Comparison of ENCODE assay signal across 1 cellular context in genomic region chr6:10421508-10422281, GRCh38.
TF ChIP-seq lines count a peak whose summit lies in the region.

No MANE protein-coding gene starts in this region.

TF ChIP-seq in WTC11, 78 proteins besides CTCF, POLR2A, EP300 and RAD21 (continued from another document):
- TF ChIP-seq FOXJ3 (CRISPR knock-in tag; IDR thresholded peaks at IDR 0.05; ENCODE audit: borderline replicate concordance) (no peak), ZNF121 (CRISPR knock-in tag; IDR thresholded peaks at IDR 0.05) (no peak), NFE2L1 (CRISPR knock-in tag; IDR thresholded peaks at IDR 0.05) (no peak)
- TF ChIP-seq, protein P1, sequence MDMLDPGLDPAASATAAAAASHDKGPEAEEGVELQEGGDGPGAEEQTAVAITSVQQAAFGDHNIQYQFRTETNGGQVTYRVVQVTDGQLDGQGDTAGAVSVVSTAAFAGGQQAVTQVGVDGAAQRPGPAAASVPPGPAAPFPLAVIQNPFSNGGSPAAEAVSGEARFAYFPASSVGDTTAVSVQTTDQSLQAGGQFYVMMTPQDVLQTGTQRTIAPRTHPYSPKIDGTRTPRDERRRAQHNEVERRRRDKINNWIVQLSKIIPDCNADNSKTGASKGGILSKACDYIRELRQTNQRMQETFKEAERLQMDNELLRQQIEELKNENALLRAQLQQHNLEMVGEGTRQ (CRISPR knock-in tag; IDR thresholded peaks at IDR 0.05): no peak
- TF ChIP-seq, protein P2, sequence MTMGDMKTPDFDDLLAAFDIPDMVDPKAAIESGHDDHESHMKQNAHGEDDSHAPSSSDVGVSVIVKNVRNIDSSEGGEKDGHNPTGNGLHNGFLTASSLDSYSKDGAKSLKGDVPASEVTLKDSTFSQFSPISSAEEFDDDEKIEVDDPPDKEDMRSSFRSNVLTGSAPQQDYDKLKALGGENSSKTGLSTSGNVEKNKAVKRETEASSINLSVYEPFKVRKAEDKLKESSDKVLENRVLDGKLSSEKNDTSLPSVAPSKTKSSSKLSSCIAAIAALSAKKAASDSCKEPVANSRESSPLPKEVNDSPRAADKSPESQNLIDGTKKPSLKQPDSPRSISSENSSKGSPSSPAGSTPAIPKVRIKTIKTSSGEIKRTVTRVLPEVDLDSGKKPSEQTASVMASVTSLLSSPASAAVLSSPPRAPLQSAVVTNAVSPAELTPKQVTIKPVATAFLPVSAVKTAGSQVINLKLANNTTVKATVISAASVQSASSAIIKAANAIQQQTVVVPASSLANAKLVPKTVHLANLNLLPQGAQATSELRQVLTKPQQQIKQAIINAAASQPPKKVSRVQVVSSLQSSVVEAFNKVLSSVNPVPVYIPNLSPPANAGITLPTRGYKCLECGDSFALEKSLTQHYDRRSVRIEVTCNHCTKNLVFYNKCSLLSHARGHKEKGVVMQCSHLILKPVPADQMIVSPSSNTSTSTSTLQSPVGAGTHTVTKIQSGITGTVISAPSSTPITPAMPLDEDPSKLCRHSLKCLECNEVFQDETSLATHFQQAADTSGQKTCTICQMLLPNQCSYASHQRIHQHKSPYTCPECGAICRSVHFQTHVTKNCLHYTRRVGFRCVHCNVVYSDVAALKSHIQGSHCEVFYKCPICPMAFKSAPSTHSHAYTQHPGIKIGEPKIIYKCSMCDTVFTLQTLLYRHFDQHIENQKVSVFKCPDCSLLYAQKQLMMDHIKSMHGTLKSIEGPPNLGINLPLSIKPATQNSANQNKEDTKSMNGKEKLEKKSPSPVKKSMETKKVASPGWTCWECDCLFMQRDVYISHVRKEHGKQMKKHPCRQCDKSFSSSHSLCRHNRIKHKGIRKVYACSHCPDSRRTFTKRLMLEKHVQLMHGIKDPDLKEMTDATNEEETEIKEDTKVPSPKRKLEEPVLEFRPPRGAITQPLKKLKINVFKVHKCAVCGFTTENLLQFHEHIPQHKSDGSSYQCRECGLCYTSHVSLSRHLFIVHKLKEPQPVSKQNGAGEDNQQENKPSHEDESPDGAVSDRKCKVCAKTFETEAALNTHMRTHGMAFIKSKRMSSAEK (CRISPR knock-in tag; IDR thresholded peaks at IDR 0.05; ENCODE audit: borderline replicate concordance): no peak
